16 cellular contexts compared by ENCODE assay signal in the genomic region with DNA sequence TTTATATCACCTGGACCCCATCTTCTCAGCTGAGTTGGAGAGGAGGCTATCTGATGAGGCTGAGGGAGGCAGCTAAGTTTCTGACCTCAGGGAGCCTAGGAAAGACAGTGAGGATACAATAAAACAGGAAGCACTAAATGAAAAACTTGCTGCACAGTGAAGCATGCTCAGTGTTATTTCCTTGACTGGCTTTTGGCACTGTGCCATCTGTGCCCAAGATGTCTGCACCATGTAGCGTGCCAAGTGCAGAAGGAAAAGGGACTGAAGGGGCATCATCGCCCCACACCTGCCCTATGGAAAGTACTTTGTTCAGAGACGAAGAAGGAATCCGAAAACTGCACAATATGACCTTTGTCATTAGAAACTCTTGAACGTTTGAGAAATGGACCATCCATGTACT.
DNase-seq lines count a peak whose midpoint lies in the region; ATAC-seq and TF ChIP-seq lines count a peak whose summit lies in the region.
"Had no signal": no experiment of that assay in that cellular context is flagged by ENCODE, and none has a peak within 500 bp of the region (broad histone marks: within the 10 kb centered on the region; RNA-seq: fewer than 3 reads in every experiment).

No MANE protein-coding gene starts in this region.

- POLR2A ChIA-PET in SK-N-SH (lab: Yijun Ruan, JAX), result no interaction called here

- no peak overlapping the region for H3K27ac Mint-ChIP-seq in stimulated activated memory B cell treated with anti-CD40 and anti-IgM and Interleukin-4, amounts not matched to agents 10 μg/mL and 1 μg/mL and 100 μg/mL, for 72 hours
- H3K27ac Mint-ChIP-seq: B cell; CD4-positive, alpha-beta memory T cell; HFFc6 had no signal

- no peaks in the 10 kb centered on the region for H3K4me1 Mint-ChIP-seq in stimulated activated memory B cell treated with anti-CD40 and anti-IgM and Interleukin-4, amounts not matched to agents 10 μg/mL and 1 μg/mL and 100 μg/mL, for 72 hours
- H3K4me1 Mint-ChIP-seq: B cell; CD4-positive, alpha-beta memory T cell had no signal

- DNase-seq in SK-N-SH (no peak), LoVo (ENCODE audit: low spot score) (peak; percentile 1), NCI-H69 (lab: John Stamatoyannopoulos, UW) (peak; percentile 19), SHP77 treated with DMSO at 0.1 percent for 48 hours (lab: John Stamatoyannopoulos, UW) (no peak), NCI-H2107 treated with DMSO at 0.1 percent for 48 hours (lab: John Stamatoyannopoulos, UW; ENCODE audit: unreplicated experiment) (no peak), right cardiac atrium (no peak)
- DNase-seq: CD4-positive, alpha-beta memory T cell; DND-41; GDM1; HCEC 1CT; HFFc6 had no signal

- no peak overlapping the region for H3K4me3 Mint-ChIP-seq in stimulated activated memory B cell treated with anti-CD40 and anti-IgM and Interleukin-4, amounts not matched to agents 10 μg/mL and 1 μg/mL and 100 μg/mL, for 72 hours
- H3K4me3 Mint-ChIP-seq: B cell; CD4-positive, alpha-beta memory T cell; HFFc6 had no signal

- H3K27ac ChIP-seq in SK-N-SH (ENCODE audit: low read depth in 2 of 2, low read length in 1 of 2) (no peak overlapping the region), right cardiac atrium (ENCODE audit: low read length) (no peak overlapping the region)
- H3K27ac ChIP-seq: C4-2B had no signal

- no peaks in the 10 kb centered on the region for H3K9me3 Mint-ChIP-seq in stimulated activated memory B cell treated with anti-CD40 and anti-IgM and Interleukin-4, amounts not matched to agents 10 μg/mL and 1 μg/mL and 100 μg/mL, for 72 hours

- peaks cover 14% of the 10 kb centered on the region for H3F3A ChIP-seq in SK-N-SH (replicated peaks; ENCODE audit: insufficient read depth)

- H3K4me2 ChIP-seq in SK-N-SH, result no peak overlapping the region

- H3K9me2 ChIP-seq in SK-N-SH, result no peaks in the 10 kb centered on the region

- H3K36me3 ChIP-seq in SK-N-SH (replicated peaks in 1 of 2; ENCODE audit: control insufficient read depth in 1 of 2, insufficient read depth in 2 of 2, low read length in 1 of 2), result peaks cover 0 to 1% of the 10 kb centered on the region in 2 experiments

- H3K4me3 ChIP-seq in SK-N-SH (ENCODE audit: low read depth in 2 of 2, low read length in 1 of 2) (no peak overlapping the region), right cardiac atrium (ENCODE audit: low read length) (no peak overlapping the region)

- WGBS in SK-N-SH (ENCODE audit: low lambda C conversion rate), result 71% methylated on average over 5 of the region's 5 CpGs
- 77% methylated on average over 5 of the region's 5 CpGs for WGBS in right cardiac atrium

- CTCF ChIA-PET in SK-N-SH (lab: Yijun Ruan, JAX), result no interaction called here

- no peaks in the 10 kb centered on the region for H3K27me3 ChIP-seq in SK-N-SH (ENCODE audit: insufficient read depth)
- H3K27me3 ChIP-seq in right cardiac atrium (ENCODE audit: control insufficient read depth, insufficient read depth), result no peaks in the 10 kb centered on the region

- no peak overlapping the region for H3K9ac ChIP-seq in SK-N-SH

- H3K9me3 ChIP-seq in SK-N-SH, result no peaks in the 10 kb centered on the region
- no peaks in the 10 kb centered on the region for H3K9me3 ChIP-seq in right cardiac atrium (ENCODE audit: control insufficient read depth, low read length)

- TF ChIP-seq CTCF in SK-N-SH (IDR thresholded peaks at IDR 0.05), result no peak

- no peaks in the 10 kb centered on the region for H4K20me1 ChIP-seq in SK-N-SH (ENCODE audit: insufficient read depth)

- TF ChIP-seq RAD21 in SK-N-SH (IDR thresholded peaks at IDR 0.05; ENCODE audit: low read length), result no peak

- intact Hi-C loops in right cardiac atrium (cut with DNase I), result no loop called here

- ATAC-seq in SK-N-SH treated with all-trans-retinoic acid at 6 μM for 48 hours, result no peak
- ATAC-seq in stimulated activated memory B cell treated with anti-CD40 and anti-IgM and Interleukin-4, amounts not matched to agents 10 μg/mL and 1 μg/mL and 100 μg/mL, for 72 hours, result peak; percentile 12
- no peak for ATAC-seq in right cardiac atrium
- ATAC-seq: HepG2 had no signal

- H3K27me3 Mint-ChIP-seq in stimulated activated memory B cell treated with anti-CD40 and anti-IgM and Interleukin-4, amounts not matched to agents 10 μg/mL and 1 μg/mL and 100 μg/mL, for 72 hours, result no peaks in the 10 kb centered on the region
- H3K27me3 Mint-ChIP-seq: B cell; CD4-positive, alpha-beta memory T cell had no signal

- H2AFZ ChIP-seq in SK-N-SH (ENCODE audit: low read depth), result no peak overlapping the region

- H3K4me1 ChIP-seq in SK-N-SH (ENCODE audit: control insufficient read depth in 1 of 2, insufficient read depth in 2 of 2, low read depth in 1 of 2, low read length in 1 of 2), result no peaks in the 10 kb centered on the region
- H3K4me1 ChIP-seq in right cardiac atrium (ENCODE audit: control insufficient read depth, insufficient read depth, low read length), result no peaks in the 10 kb centered on the region

- H3K79me2 ChIP-seq in SK-N-SH (ENCODE audit: insufficient read depth), result no peaks in the 10 kb centered on the region

- TF ChIP-seq EP300 in SK-N-SH (IDR thresholded peaks at IDR 0.05; ENCODE audit: borderline replicate concordance in 1 of 2, low read depth in 1 of 2, low read length in 1 of 2), result no peak

- no peaks in the 10 kb centered on the region for H3K36me3 Mint-ChIP-seq in stimulated activated memory B cell treated with anti-CD40 and anti-IgM and Interleukin-4, amounts not matched to agents 10 μg/mL and 1 μg/mL and 100 μg/mL, for 72 hours
- H3K36me3 Mint-ChIP-seq: CD4-positive, alpha-beta memory T cell had no signal

TF ChIP-seq in SK-N-SH, 30 proteins besides CTCF, POLR2A, EP300 and RAD21:
- TF ChIP-seq RFX5 (IDR thresholded peaks at IDR 0.05; ENCODE audit: low read length) (no peak), NFIC (IDR thresholded peaks at IDR 0.05; ENCODE audit: borderline replicate concordance) (peak; percentile 51; the same call in 1 of the 2 replicates), GABPA (IDR thresholded peaks at IDR 0.05; ENCODE audit: low read depth) (no peak)

TF ChIP-seq in SK-N-SH treated with all-trans-retinoic acid at 6 μM for 48 hours, 23 proteins besides CTCF, POLR2A, EP300 and RAD21 (continues in another document):
- TF ChIP-seq TSHZ2 (CRISPR knock-in tag; IDR thresholded peaks at IDR 0.05) (no peak), SNAI2 (CRISPR knock-in tag; IDR thresholded peaks at IDR 0.05) (no peak), PPARA (CRISPR knock-in tag; IDR thresholded peaks at IDR 0.05; ENCODE audit: borderline replicate concordance) (no peak), ZNF565 (CRISPR knock-in tag; conservative IDR thresholded peaks at IDR 0.05; ENCODE audit: low read depth) (no peak), ZC3H10 (CRISPR knock-in tag; IDR thresholded peaks at IDR 0.05) (no peak), ARNTL (CRISPR knock-in tag; IDR thresholded peaks at IDR 0.05; ENCODE audit: borderline replicate concordance, low read depth) (no peak), PATZ1 (CRISPR knock-in tag; IDR thresholded peaks at IDR 0.05; ENCODE audit: borderline replicate concordance) (no peak), BACH2 (CRISPR knock-in tag; IDR thresholded peaks at IDR 0.05; ENCODE audit: borderline replicate concordance) (no peak), OSR1 (CRISPR knock-in tag; IDR thresholded peaks at IDR 0.05) (no peak), ZFP30 (CRISPR knock-in tag; IDR thresholded peaks at IDR 0.05) (no peak), GLIS3 (CRISPR knock-in tag; IDR thresholded peaks at IDR 0.05) (no peak), TOX (CRISPR knock-in tag; IDR thresholded peaks at IDR 0.05; ENCODE audit: borderline replicate concordance) (no peak)

Comparison
In these comparisons a context has a peak if more than half of its experiments do, and no peak if none do; other contexts are left out.
1. DNase-seq: peak in LoVo (single experiment) and NCI-H69 (single experiment); none in SK-N-SH (single experiment), SHP77 treated with DMSO at 0.1 percent for 48 hours (single experiment), NCI-H2107 treated with DMSO at 0.1 percent for 48 hours (single experiment) and right cardiac atrium (0 of 3).